In genomic region chr5:65279603-65280002, GRCh38 we compare ENCODE assay signal across 27 cellular contexts.
"Had no signal": no experiment of that assay in that cellular context is flagged by ENCODE, and none has a peak within 500 bp of the region (broad histone marks: within the 10 kb centered on the region; RNA-seq: fewer than 3 reads in every experiment).

No MANE protein-coding gene starts in this region.

- FAIRE-seq: urothelium cell line had no signal

- H3K27me3 ChIP-seq: stomach, suprapubic skin, testis, thyroid gland, tibial artery, tibial nerve, transverse colon, upper lobe of left lung, upper lobe of right lung, uterus, vagina had no signal

- ATAC-seq: stimulated activated effector memory CD8-positive, alpha-beta T cell treated with anti-CD3 and anti-CD28 coated beads, Interleukin-12 subunit alpha, Interleukin-12 subunit beta, amount 100 ng/mL, for 72 hours; stimulated activated memory B cell treated with anti-CD40 and anti-IgM and Interleukin-4, amounts not matched to agents 10 μg/mL and 1 μg/mL and 100 μg/mL, for 72 hours; stimulated activated naive B cell treated with anti-CD40 and anti-IgM and Interleukin-4, amounts not matched to agents 10 μg/mL and 1 μg/mL and 100 μg/mL, for 72 hours; stimulated activated naive CD8-positive, alpha-beta T cell treated with anti-CD3 and anti-CD28 coated beads, Interleukin-15, amount 100 ng/mL, for 72 hours; stimulated activated naive CD8-positive, alpha-beta T cell treated with anti-CD3 and anti-CD28 coated beads, Interleukin-15, Interleukin-2, amounts not matched to agents 100 U/mL and 50 U/mL, for 24 hours; upper lobe of right lung had no signal

- H3K36me3 ChIP-seq: stomach, suprapubic skin, thoracic aorta, thyroid gland, tibial artery, tibial nerve, transverse colon, upper lobe of left lung, upper lobe of right lung, uterus, vagina had no signal

- H3K4me3 ChIP-seq: stomach, suprapubic skin, testis, thoracic aorta, thyroid gland, tibial artery, tibial nerve, transverse colon, upper lobe of left lung, upper lobe of right lung, uterus, vagina had no signal

- DNase-seq: stimulated activated CD4-positive, alpha-beta T cell treated with anti-CD3 and anti-CD28 coated beads, Interleukin-2, amount 100 ng/mL, for 48 hours; stimulated activated CD4-positive, alpha-beta T cell treated with anti-CD3 and anti-CD28 coated beads, Interleukin-4, amount 100 ng/mL, for 1 hour; stimulated activated CD4-positive, alpha-beta T cell treated with anti-CD3 and anti-CD28 coated beads, Interleukin-4, amount 100 ng/mL, for 24 hours; stimulated activated CD4-positive, alpha-beta T cell treated with anti-CD3 and anti-CD28 coated beads, Interleukin-4, amount 100 ng/mL, for 4 hours; stimulated activated CD8-positive, alpha-beta memory T cell treated with anti-CD3 and anti-CD28 coated beads, Interleukin-4, amount 100 ng/mL, for 48 hours; stimulated activated naive B cell treated with anti-CD40 and anti-IgM and Interleukin-4, amounts not matched to agents 10 μg/mL and 1 μg/mL and 100 μg/mL, for 72 hours; stimulated activated naive CD4-positive, alpha-beta T cell; stimulated activated naive CD4-positive, alpha-beta T cell treated with Interleukin-2 at 50 U/mL for 16 hours; stimulated activated naive CD8-positive, alpha-beta T cell treated with anti-CD3 and anti-CD28 coated beads, Interleukin-15, amount 100 ng/mL, for 72 hours; stimulated activated naive CD8-positive, alpha-beta T cell treated with anti-CD3 and anti-CD28 coated beads, Interleukin-15, Interleukin-2, amounts not matched to agents 100 U/mL and 50 U/mL, for 24 hours; stomach; substantia nigra; testis; thyroid gland; tibial artery; transverse colon; trophoblast cell; upper lobe of left lung; upper lobe of right lung; uterus had no signal

- H3K27ac ChIP-seq: stomach, suprapubic skin, testis, thoracic aorta, thyroid gland, tibial artery, tibial nerve, transverse colon, upper lobe of left lung, upper lobe of right lung, uterus, vagina had no signal

- H3K4me1 ChIP-seq: stomach, suprapubic skin, testis, thyroid gland, tibial artery, tibial nerve, transverse colon, upper lobe of left lung, upper lobe of right lung, uterus, vagina had no signal

- H3K9me3 ChIP-seq: stomach, suprapubic skin, testis, thoracic aorta, thyroid gland, tibial artery, tibial nerve, transverse colon, upper lobe of left lung, upper lobe of right lung, uterus, vagina had no signal
